12 cellular contexts compared by ENCODE assay signal in the genomic region with DNA sequence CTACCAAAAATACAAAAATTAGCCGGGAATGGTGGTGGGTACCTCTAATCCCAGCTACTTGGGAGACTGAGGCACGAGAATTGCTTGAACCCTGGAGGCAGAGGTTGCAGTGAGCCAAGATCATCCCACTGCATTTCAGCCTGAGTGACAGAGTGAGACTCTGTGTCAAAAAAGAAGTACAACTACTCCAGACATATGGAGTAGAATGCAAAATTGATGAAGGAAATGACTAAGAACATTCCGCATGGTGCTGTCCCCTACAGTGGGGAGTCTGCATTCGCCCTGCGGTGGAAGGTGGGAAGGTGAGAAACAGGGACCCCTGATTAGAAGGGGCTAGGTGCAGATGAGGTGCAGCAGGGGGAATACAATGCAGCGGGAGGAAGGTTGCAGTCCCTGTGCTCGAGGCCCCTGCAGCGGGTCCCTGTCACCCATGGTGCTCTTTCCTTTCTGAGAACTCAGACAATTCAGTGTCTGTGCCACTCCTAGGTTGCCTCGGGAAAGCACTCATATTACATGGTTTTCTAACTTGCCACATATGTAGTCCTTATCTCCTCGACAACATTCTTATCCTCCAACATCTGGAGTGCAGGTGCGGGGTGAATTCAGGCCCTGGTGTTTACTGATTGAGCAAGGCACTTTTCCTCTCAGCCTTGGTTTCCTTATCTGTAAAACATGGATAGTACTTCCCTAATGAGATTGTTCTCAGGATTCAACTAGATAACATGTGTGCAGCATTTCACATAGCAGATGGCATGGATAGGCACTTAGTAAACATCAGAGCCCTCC. TPM values are rescaled to one million over a fixed set of nuclear protein-coding genes. Genes with fewer than 3 reads are reported as not detected.
DNase-seq lines count a peak whose midpoint lies in the region; ATAC-seq and TF ChIP-seq lines count a peak whose summit lies in the region.
"Had no signal": no experiment of that assay in that cellular context is flagged by ENCODE, and none has a peak within 500 bp of the region (broad histone marks: within the 10 kb centered on the region; RNA-seq: fewer than 3 reads in every experiment).

No MANE protein-coding gene starts in this region.

- POLR2A ChIA-PET in CD4-positive, alpha-beta T cell (lab: Charles Lee): interaction anchor here (1.3 kb wide), 1 partner anchor 53 kb away, joined by 3 read pairs; the partner anchor contains the start of gene PPP1CA

- ATAC-seq in CD4-positive, alpha-beta T cell (ENCODE audit: poor library complexity): no peak
- ATAC-seq: activated CD8-positive, alpha-beta T cell treated with anti-CD3 and anti-CD28 coated beads, Interleukin-2, amount 10 ng/mL, durations not matched to agents 7 days and 5 days; left lung; psoas muscle had no signal

- no peak overlapping the region for H3K4me3 ChIP-seq in MM.1S (ENCODE audit: low read length)
- H3K4me3 ChIP-seq: left lung, psoas muscle, SJCRH30, tibial nerve had no signal

- H3K27me3 Mint-ChIP-seq in CD4-positive, alpha-beta T cell: no peaks in the 10 kb centered on the region

- H3K9ac ChIP-seq in MM.1S (ENCODE audit: low read length): no peak overlapping the region

- no peaks in the 10 kb centered on the region for H3K9me3 ChIP-seq in CD4-positive, alpha-beta T cell (ENCODE audit: control insufficient read depth, low read length)
- no peaks in the 10 kb centered on the region for H3K9me3 ChIP-seq in MM.1S (replicated peaks; ENCODE audit: insufficient read depth, low read length)
- H3K9me3 ChIP-seq: left lung, psoas muscle, SJCRH30, tibial nerve had no signal

- peaks cover 27% of the 10 kb centered on the region for H3K4me1 ChIP-seq in MM.1S (ENCODE audit: low read length)

- H3K4me2 ChIP-seq in MM.1S (ENCODE audit: low read depth, low read length): no peak overlapping the region

- H3K36me3 Mint-ChIP-seq in CD4-positive, alpha-beta T cell (ENCODE audit: low read depth): peaks cover 10% of the 10 kb centered on the region

- H3K9me2 ChIP-seq in MM.1S (replicated peaks; ENCODE audit: insufficient read depth, low read length): no peaks in the 10 kb centered on the region

- H3K27me3 ChIP-seq in CD4-positive, alpha-beta T cell (ENCODE audit: control insufficient read depth, insufficient read depth, low read length): no peaks in the 10 kb centered on the region
- H3K27me3 ChIP-seq in MM.1S (replicated peaks; ENCODE audit: insufficient read depth, low read length): no peaks in the 10 kb centered on the region
- H3K27me3 ChIP-seq: left lung, SJCRH30, tibial nerve had no signal

- H3K4me3 Mint-ChIP-seq in CD4-positive, alpha-beta T cell: no peak overlapping the region
- H3K4me3 Mint-ChIP-seq: activated CD8-positive, alpha-beta T cell treated with anti-CD3 and anti-CD28 coated beads, Interleukin-2, amount 10 ng/mL, durations not matched to agents 7 days and 5 days had no signal

- CTCF ChIA-PET in CD4-positive, alpha-beta T cell (lab: Charles Lee): interaction anchor here (0.8 to 10.0 kb wide), 3 partner anchors 8 to 34 kb away, joined by 3 to 241 read pairs (median 20); no protein-coding TSS in a partner anchor

- H3K4me1 Mint-ChIP-seq in CD4-positive, alpha-beta T cell (ENCODE audit: low read depth): peaks cover 69% of the 10 kb centered on the region

- no peak for TF ChIP-seq CTCF in CD4-positive, alpha-beta T cell (IDR thresholded peaks at IDR 0.05)
- TF ChIP-seq CTCF in MM.1S (IDR thresholded peaks at IDR 0.05; ENCODE audit: low read length): no peak

- intact Hi-C loops in CD4-positive, alpha-beta T cell (cut with DNase I, micrococcal nuclease): loop anchor here in 1 of 2 experiments (2.0 to 5.0 kb wide), 2 partner anchors 29 to 34 kb away; no protein-coding TSS in a partner anchor

- H2AFZ ChIP-seq in MM.1S (ENCODE audit: low read length): no peak overlapping the region

- H3K79me2 ChIP-seq in MM.1S (ENCODE audit: low read length): peaks cover 8% of the 10 kb centered on the region; the same call in 1 of the 2 replicates

- H3K27ac Mint-ChIP-seq in CD4-positive, alpha-beta T cell: peak overlapping the region; percentile 52
- H3K27ac Mint-ChIP-seq: activated CD8-positive, alpha-beta T cell treated with anti-CD3 and anti-CD28 coated beads, Interleukin-2, amount 10 ng/mL, durations not matched to agents 7 days and 5 days had no signal

- H3K36me3 ChIP-seq in MM.1S (replicated peaks; ENCODE audit: insufficient read depth, low read length): no peaks in the 10 kb centered on the region
- H3K36me3 ChIP-seq: left lung, SJCRH30 had no signal

- H3K9me3 Mint-ChIP-seq in CD4-positive, alpha-beta T cell: no peaks in the 10 kb centered on the region

- no peak for DNase-seq in CD4-positive, alpha-beta T cell
- peak; percentile 73 for DNase-seq in NCI-H1694 treated with DMSO at 0.1 percent for 48 hours (lab: John Stamatoyannopoulos, UW)
- DNase-seq in epithelial cell of prostate (ENCODE audit: low read depth, low spot score): no peak
- DNase-seq in GOT3 (lab: John Stamatoyannopoulos, UW): no peak
- no peak for DNase-seq in MM.1S
- no peak for DNase-seq in activated gamma-delta T cell treated with Interleukin-2 at 50 U/mL for 16 hours
- DNase-seq: activated CD8-positive, alpha-beta T cell treated with anti-CD3 and anti-CD28 coated beads, Interleukin-2, amount 10 ng/mL, durations not matched to agents 7 days and 5 days; anterior cingulate cortex; left lung; psoas muscle; SJCRH30 had no signal

- no peak overlapping the region for H3K27ac ChIP-seq in CD4-positive, alpha-beta T cell (ENCODE audit: low read depth, low read length)
- peak overlapping the region; percentile 22 for H3K27ac ChIP-seq in epithelial cell of prostate
- H3K27ac ChIP-seq in MM.1S (ENCODE audit: low read length): no peak overlapping the region
- H3K27ac ChIP-seq: left lung, psoas muscle, SJCRH30 had no signal

- H4K20me1 ChIP-seq in MM.1S (ENCODE audit: insufficient read depth, low read length): no peaks in the 10 kb centered on the region

- peaks cover 17% of the 10 kb centered on the region for H3F3A ChIP-seq in MM.1S (ENCODE audit: insufficient read depth, low read length)

RNA-seq across cellular contexts. Expression of gene POLD4, which starts 5.2 kb away (rescaled TPM):
- 10 to 100 TPM; 31.7 to 39.5 TPM for total RNA-seq in CD4-positive, alpha-beta T cell

RNA-seq across cellular contexts. Expression of gene CLCF1, which starts 25.2 kb away (rescaled TPM):
- 1 to 10 TPM; 6.0 to 6.9 TPM for total RNA-seq in CD4-positive, alpha-beta T cell

RNA-seq across cellular contexts. Expression of gene RAD9A, which starts 43.6 kb away (rescaled TPM):
- total RNA-seq in CD4-positive, alpha-beta T cell: 10 to 100 TPM; 19.3 to 20.3 TPM

RNA-seq across cellular contexts. Expression of gene SSH3, which starts 44.8 kb away (rescaled TPM):
- 1 to 10 TPM; 8.5 to 8.8 TPM for total RNA-seq in CD4-positive, alpha-beta T cell

RNA-seq across cellular contexts. Expression of gene PPP1CA, which starts 53.5 kb away (rescaled TPM):
- 10 to 100 TPM; 42.0 to 45.5 TPM for total RNA-seq in CD4-positive, alpha-beta T cell
